Comparison of ENCODE assay signal across 18 cellular contexts in the genomic region with DNA sequence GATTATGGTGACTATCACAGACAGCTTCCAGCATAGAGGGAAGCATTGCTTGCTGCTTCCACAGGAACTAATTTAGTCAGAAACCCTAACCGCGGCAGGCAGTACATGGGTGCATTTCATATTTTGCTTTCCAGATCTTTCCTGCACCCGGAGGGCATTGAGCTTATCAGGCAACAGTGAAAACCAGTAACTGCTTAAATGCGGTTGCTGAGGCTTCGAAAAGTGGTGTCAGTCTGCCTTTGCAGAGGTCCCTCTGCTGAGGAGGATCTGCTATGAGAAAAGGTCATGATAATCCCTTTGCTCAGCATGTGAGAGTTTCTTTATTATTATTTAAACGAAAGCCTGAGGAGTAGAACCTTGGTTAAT. TPM values are rescaled to one million over a fixed set of nuclear protein-coding genes. Genes with fewer than 3 reads are reported as not detected.
DNase-seq lines count a peak whose midpoint lies in the region; ATAC-seq and TF ChIP-seq lines count a peak whose summit lies in the region.
"Had no signal": no experiment of that assay in that cellular context is flagged by ENCODE, and none has a peak within 500 bp of the region (broad histone marks: within the 10 kb centered on the region; RNA-seq: fewer than 3 reads in every experiment).

No MANE protein-coding gene starts in this region.

- H3K36me3 Mint-ChIP-seq in GM23338 (ENCODE audit: low read depth) (no peaks in the 10 kb centered on the region), osteocyte (ENCODE audit: unreplicated experiment) (no peaks in the 10 kb centered on the region)
- H3K36me3 Mint-ChIP-seq: IgD-negative memory B cell had no signal

- H3K79me2 ChIP-seq in GM23338 (replicated peaks; ENCODE audit: insufficient read depth) = no peaks in the 10 kb centered on the region

- no peak overlapping the region for H3K4me2 ChIP-seq in GM23338

- 0 out of 2 replicates have a peak overlapping the region, but pooled peaks have one; percentile 14 for H2AFZ ChIP-seq in GM23338

- H3K27me3 Mint-ChIP-seq in GM23338 (ENCODE audit: insufficient read depth, low read depth, poor library complexity) = peaks cover 7% of the 10 kb centered on the region
- no peaks in the 10 kb centered on the region for H3K27me3 Mint-ChIP-seq in osteocyte (ENCODE audit: unreplicated experiment)
- H3K27me3 Mint-ChIP-seq: IgD-negative memory B cell had no signal

- H3K4me1 ChIP-seq in GM23338 (ENCODE audit: insufficient read depth) = peaks cover 9% of the 10 kb centered on the region
- H3K4me1 ChIP-seq in foreskin keratinocyte = no peaks in the 10 kb centered on the region

- TF ChIP-seq CTCF in GM23338 (conservative IDR thresholded peaks at IDR 0.05; ENCODE audit: low read depth in 2 of 2) (no peak), VCaP (conservative IDR thresholded peaks at IDR 0.05) (no peak), foreskin keratinocyte (conservative IDR thresholded peaks at IDR 0.05) (no peak), osteocyte (IDR thresholded peaks at IDR 0.05) (no peak)

- H3K4me3 Mint-ChIP-seq in GM23338 (no peak overlapping the region), osteocyte (ENCODE audit: unreplicated experiment) (no peak overlapping the region)
- H3K4me3 Mint-ChIP-seq: T-helper 2 cell treated with Interferon-gamma antibody and Interleukin-4, amounts not matched to agents 5 μg/mL and 100 μg/mL, for 36 hours had no signal

- H3K27ac ChIP-seq in GM23338 (ENCODE audit: low read depth) (no peak overlapping the region), VCaP (peak overlapping the region; percentile 70), foreskin keratinocyte (peak overlapping the region; percentile 8)
- H3K27ac ChIP-seq: right atrium auricular region had no signal

- H3K27ac Mint-ChIP-seq in GM23338 (no peak overlapping the region), osteocyte (ENCODE audit: unreplicated experiment) (peak overlapping the region; percentile 78)
- H3K27ac Mint-ChIP-seq: IgD-negative memory B cell; T-helper 2 cell treated with Interferon-gamma antibody and Interleukin-4, amounts not matched to agents 5 μg/mL and 100 μg/mL, for 36 hours had no signal

- H4K20me1 ChIP-seq in GM23338 (replicated peaks; ENCODE audit: insufficient read depth) = no peaks in the 10 kb centered on the region

- no peaks in the 10 kb centered on the region for H3F3A ChIP-seq in GM23338 (replicated peaks; ENCODE audit: low read depth)

- H3K36me3 ChIP-seq in GM23338 (ENCODE audit: insufficient read depth) = no peaks in the 10 kb centered on the region
- H3K36me3 ChIP-seq: right atrium auricular region had no signal

- ATAC-seq in GM23338 (no peak), foreskin keratinocyte (no peak)

- H3K9me3 Mint-ChIP-seq in GM23338 = no peaks in the 10 kb centered on the region
- H3K9me3 Mint-ChIP-seq in osteocyte (ENCODE audit: unreplicated experiment) = no peaks in the 10 kb centered on the region
- H3K9me3 Mint-ChIP-seq: IgD-negative memory B cell; T-helper 2 cell treated with Interferon-gamma antibody and Interleukin-4, amounts not matched to agents 5 μg/mL and 100 μg/mL, for 36 hours had no signal

- no peak overlapping the region for H3K4me3 ChIP-seq in GM23338
- H3K4me3 ChIP-seq: right atrium auricular region had no signal

- H3K9me2 ChIP-seq in GM23338 (ENCODE audit: insufficient read depth) = no peaks in the 10 kb centered on the region

- no peaks in the 10 kb centered on the region for H3K27me3 ChIP-seq in GM23338 (ENCODE audit: insufficient read depth)
- H3K27me3 ChIP-seq in foreskin keratinocyte = no peaks in the 10 kb centered on the region
- H3K27me3 ChIP-seq: right atrium auricular region had no signal

- H3K4me1 Mint-ChIP-seq in GM23338 (peaks cover 20% of the 10 kb centered on the region; the same call in 2 of the 3 replicates), osteocyte (ENCODE audit: unreplicated experiment) (peaks cover 71% of the 10 kb centered on the region)

- DNase-seq in GM23338 (ENCODE audit: low spot score) (no peak), foreskin keratinocyte (no peak), osteocyte (ENCODE audit: extremely low spot score, unreplicated experiment) (no peak), SKM-1 treated with dmso at 0.1 percent for 144 hours (lab: John Stamatoyannopoulos, UW; ENCODE audit: unreplicated experiment) (no peak), NCI-H69 (lab: John Stamatoyannopoulos, UW) (no peak)
- DNase-seq in activated CD8-positive, alpha-beta memory T cell treated with anti-CD3 and anti-CD28 coated beads for 24 hours = no peak
- no peak for DNase-seq in stimulated activated CD4-positive, alpha-beta T cell treated with anti-CD3 and anti-CD28 coated beads, Interleukin-1b, Interleukin-23, amount 100 ng/mL, for 48 hours
- DNase-seq: activated CD4-positive, alpha-beta T cell treated with anti-CD3 and anti-CD28 coated beads for 4 hours; activated gamma-delta T cell; foreskin melanocyte; left cardiac atrium; NCI-H187 treated with DMSO at 0.1 percent for 48 hours; NCI-H446 treated with DMSO at 0.1 percent for 48 hours; stimulated activated naive CD4-positive, alpha-beta T cell treated with Interleukin-2 at 50 U/mL for 16 hours had no signal

TF ChIP-seq in GM23338, 12 proteins besides CTCF, POLR2A, EP300 and RAD21 (continues in another document):
- TF ChIP-seq STAT1 (IDR thresholded peaks at IDR 0.05; ENCODE audit: unreplicated experiment) (no peak), JUNB (IDR thresholded peaks at IDR 0.05; ENCODE audit: unreplicated experiment) (no peak), EZH2 (IDR thresholded peaks at IDR 0.05; ENCODE audit: low read depth, unreplicated experiment) (no peak), NANOG (IDR thresholded peaks at IDR 0.05; ENCODE audit: borderline replicate concordance) (no peak)
- TF ChIP-seq, protein P1, sequence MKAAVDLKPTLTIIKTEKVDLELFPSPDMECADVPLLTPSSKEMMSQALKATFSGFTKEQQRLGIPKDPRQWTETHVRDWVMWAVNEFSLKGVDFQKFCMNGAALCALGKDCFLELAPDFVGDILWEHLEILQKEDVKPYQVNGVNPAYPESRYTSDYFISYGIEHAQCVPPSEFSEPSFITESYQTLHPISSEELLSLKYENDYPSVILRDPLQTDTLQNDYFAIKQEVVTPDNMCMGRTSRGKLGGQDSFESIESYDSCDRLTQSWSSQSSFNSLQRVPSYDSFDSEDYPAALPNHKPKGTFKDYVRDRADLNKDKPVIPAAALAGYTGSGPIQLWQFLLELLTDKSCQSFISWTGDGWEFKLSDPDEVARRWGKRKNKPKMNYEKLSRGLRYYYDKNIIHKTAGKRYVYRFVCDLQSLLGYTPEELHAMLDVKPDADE (IDR thresholded peaks at IDR 0.05) = no peak

RNA-seq across cellular contexts. Expression of gene ROCK2, which starts 44.6 kb away (rescaled TPM):
- 27.0 and 28.0 TPM in 2 replicates for total RNA-seq in GM23338 (2014; rRNA removed; shearing (Covaris generic))
- 12.6 and 16.4 TPM in 2 replicates for polyA plus RNA-seq in GM23338 (2016; fragmentation: Nextera tagmentation; extraction: Ambion mirVana)
- total RNA-seq in foreskin keratinocyte = 31.2 and 32.6 TPM in 2 replicates
- 3.8 and 4.9 TPM in 2 replicates for polyA plus RNA-seq in foreskin keratinocyte
- 49.6 and 56.4 TPM in 2 replicates for total RNA-seq in osteocyte
